Comparison of ENCODE assay signal across 8 cellular contexts in the genomic region with DNA sequence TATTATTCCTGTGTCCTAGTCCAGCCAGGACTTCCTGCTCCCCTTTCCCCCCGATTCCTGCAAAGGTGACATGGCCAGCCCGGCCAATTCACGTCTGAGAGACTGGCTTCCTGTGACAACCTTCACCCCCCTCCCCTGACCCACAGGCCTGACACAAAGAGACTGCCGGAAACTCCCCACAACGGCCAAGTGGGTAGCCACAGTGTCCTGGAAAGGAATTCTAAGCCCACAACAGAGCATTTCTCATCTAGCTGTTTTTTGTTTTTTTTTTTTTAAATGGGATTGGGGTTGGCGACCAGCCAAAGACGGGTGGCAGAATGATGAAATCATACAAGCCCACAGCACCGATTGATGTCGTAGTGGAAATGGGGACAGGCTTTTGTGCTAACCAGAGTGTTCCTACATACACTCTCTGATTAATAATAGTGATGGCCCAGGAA. TPM values are rescaled to one million over a fixed set of nuclear protein-coding genes. Genes with fewer than 3 reads are reported as not detected.
DNase-seq lines count a peak whose midpoint lies in the region; ATAC-seq, FAIRE-seq and TF ChIP-seq lines count a peak whose summit lies in the region.

No MANE protein-coding gene starts in this region.

- no peak for TF ChIP-seq EP300 in K562 (IDR thresholded peaks at IDR 0.05; ENCODE audit: low read length)

- BruUV-seq in OCI-LY7 (replicated peaks; lab: Mats Ljungman, UMichigan) (no TSS peak), K562 (replicated peaks; lab: Mats Ljungman, UMichigan) (no TSS peak)

- H3K9me1 ChIP-seq in K562 (ENCODE audit: control insufficient read depth, insufficient read depth, low read length), result no peaks in the 10 kb centered on the region

- H3K4me1 ChIP-seq in OCI-LY7 (ENCODE audit: insufficient read depth, low read length, poor library complexity, severe bottlenecking) (peaks cover 14% of the 10 kb centered on the region), K562 (replicated peaks in 1 of 2; ENCODE audit: control insufficient read depth in 2 of 2, insufficient read depth in 2 of 2, low read length in 2 of 2) (peaks cover 3% of the 10 kb centered on the region in 2 experiments; a peak in 3 of 5 replicates)

- ATAC-seq in K562, result peak; percentile 47; the same call in 2 of the 3 replicates

- H3K79me2 ChIP-seq in OCI-LY7 (ENCODE audit: insufficient read depth, low read depth, low read length) (no peaks in the 10 kb centered on the region), K562 (ENCODE audit: control insufficient read depth, insufficient read depth, low read length) (no peaks in the 10 kb centered on the region)

- in situ Hi-C loops in K562 (cut with MboI), result no loop called here

- no peak overlapping the region for H3K9ac ChIP-seq in K562 (ENCODE audit: insufficient read depth in 1 of 2, low read depth in 2 of 2, low read length in 2 of 2)

- intact Hi-C loops in OCI-LY7 (cut with micrococcal nuclease; ENCODE audit: unreplicated experiment), result no loop called here
- intact Hi-C loops in K562 (cut with micrococcal nuclease), result no loop called here

- H3K4me3 ChIP-seq in OCI-LY7 (ENCODE audit: low read depth, low read length, poor library complexity, severe bottlenecking) (no peak overlapping the region), K562 (no peak overlapping the region)

- no peak for FAIRE-seq in K562 (lab: Jason Lieb, UNC)

- DNase-seq in EH (ENCODE audit: low read depth) (peak; percentile 96), OCI-LY7 (ENCODE audit: low spot score) (peak; percentile 5), K562 (ENCODE audit: extremely low read depth in 1 of 4, low spot score in 3 of 4) (no peak), immature natural killer cell (peak; percentile 69 to 76 (median 70)), NCI-H1048 (lab: John Stamatoyannopoulos, UW) (no peak), NCI-H2227 (lab: John Stamatoyannopoulos, UW; ENCODE audit: unreplicated experiment) (no peak), NCI-H748 treated with DMSO at 0.1 percent for 48 hours (lab: John Stamatoyannopoulos, UW) (no peak)
- peak; percentile 25 for DNase-seq in stimulated activated CD4-positive, alpha-beta T cell treated with anti-CD3 and anti-CD28 coated beads, Interleukin-1b, Interleukin-23, amount 100 ng/mL, for 48 hours

- CTCF ChIA-PET in OCI-LY7 (lab: Charles Lee; ENCODE audit: unreplicated experiment), result no interaction called here
- CTCF ChIA-PET in K562 (lab: Yijun Ruan, JAX; ENCODE audit: low intra/inter-chr PET ratio), result no interaction called here

- WGBS in K562 (ENCODE audit: insufficient coverage, low coverage, missing lambda C conversion rate), result 8% methylated on average over 5 of the region's 9 CpGs

- H3K9me3 Mint-ChIP-seq in immature natural killer cell, result no peaks in the 10 kb centered on the region

- H3K9me3 ChIP-seq in OCI-LY7 (ENCODE audit: low read length), result no peaks in the 10 kb centered on the region
- H3K9me3 ChIP-seq in K562 (replicated peaks; ENCODE audit: control insufficient read depth, insufficient read depth, low read depth, low read length), result no peaks in the 10 kb centered on the region

- TF ChIP-seq RAD21 in K562 (CRISPR knock-in tag; conservative IDR thresholded peaks at IDR 0.05 in 1 of 2, IDR thresholded peaks at IDR 0.05 in 1 of 2), result no peak

- peaks cover 59 to 61% of the 10 kb centered on the region in 2 donors for H3K4me1 Mint-ChIP-seq in immature natural killer cell

- peaks cover 2 to 9% (median 5%) of the 10 kb centered on the region in 3 donors for H3K27me3 Mint-ChIP-seq in immature natural killer cell (ENCODE audit: low read depth in 3 of 3)

- peaks cover 0 to 9% (median 5%) of the 10 kb centered on the region in 3 donors for H3K36me3 Mint-ChIP-seq in immature natural killer cell

- TF ChIP-seq CTCF in OCI-LY7 (conservative IDR thresholded peaks at IDR 0.05; ENCODE audit: low read length), result no peak
- TF ChIP-seq CTCF in K562 (IDR thresholded peaks at IDR 0.05 in 2 of 3, conservative IDR thresholded peaks at IDR 0.05 in 1 of 3; ENCODE audit: insufficient read depth in 2 of 3, low read depth in 1 of 3, low read length in 3 of 3), result no peak

- H3K4me2 ChIP-seq in OCI-LY7 (ENCODE audit: low read length) (0 out of 2 replicates have a peak overlapping the region, but pooled peaks have one; percentile 3), K562 (ENCODE audit: insufficient read depth, low read length) (no peak overlapping the region)

- H3K36me3 ChIP-seq in OCI-LY7 (ENCODE audit: insufficient read depth, low read length) (no peaks in the 10 kb centered on the region), K562 (ENCODE audit: control insufficient read depth, insufficient read depth, low read length) (no peaks in the 10 kb centered on the region)

- no peak overlapping the region for H3K27ac ChIP-seq in OCI-LY7 (ENCODE audit: low read depth, low read length, poor library complexity, severe bottlenecking)
- no peak overlapping the region for H3K27ac ChIP-seq in K562 (ENCODE audit: extremely low read depth, low read depth, low read length)

- H2AFZ ChIP-seq in OCI-LY7 (ENCODE audit: low read length) (peak overlapping the region; percentile 83), K562 (ENCODE audit: low read depth, low read length) (peak overlapping the region; percentile 67)

- POLR2A ChIA-PET in OCI-LY7 (lab: Charles Lee), result no interaction called here
- POLR2A ChIA-PET in K562 (lab: Yijun Ruan, JAX), result no interaction called here

- H4K20me1 ChIP-seq in OCI-LY7 (ENCODE audit: insufficient read depth, low read length) (no peaks in the 10 kb centered on the region), K562 (replicated peaks; ENCODE audit: control insufficient read depth, insufficient read depth, low read length) (no peaks in the 10 kb centered on the region)

- peak overlapping the region; percentile 38 to 72 (median 66) for H3K4me3 Mint-ChIP-seq in immature natural killer cell

- H3K27me3 ChIP-seq in K562 (ENCODE audit: control insufficient read depth in 2 of 2, insufficient read depth in 2 of 2, low read length in 2 of 2), result no peaks in the 10 kb centered on the region; a peak in 1 of 5 replicates

- H3K9me2 ChIP-seq in OCI-LY7 (ENCODE audit: insufficient read depth, low read length), result no peaks in the 10 kb centered on the region

- no peak for TF ChIP-seq POLR2A in K562 (conservative IDR thresholded peaks at IDR 0.05)

- peak overlapping the region; percentile 85 to 97 (median 93) for H3K27ac Mint-ChIP-seq in immature natural killer cell

RNA-seq across cellular contexts. Expression of gene XAF1, which starts 2.8 kb away (rescaled TPM):
- total RNA-seq in OCI-LY7 (2014; rRNA removed; shearing (Covaris generic)), result 0.38 and 0.77 TPM in 2 replicates
- 0.46 TPM in 1 of 2 replicates, not detected in the other for total RNA-seq in OCI-LY7 (2022)
- not detected in 2 replicates for total RNA-seq in K562 (2011; cell fraction: chromatin; rRNA removed; ENCODE audit: low replicate concordance)
- total RNA-seq in K562 (2011; cell fraction: nucleolus; rRNA removed), result not detected in 2 replicates
- total RNA-seq in K562 (2011; cell fraction: nucleoplasm; rRNA removed), result not detected in 2 replicates
- total RNA-seq in K562 (2014; rRNA removed), result 0.09 TPM in 1 of 2 replicates, not detected in the other
- total RNA-seq in K562 (2014; rRNA removed; fragmentation: Illumina TruSeq; extraction: Trizol), result 0.07 TPM in 1 of 2 replicates, not detected in the other
- 0.18 and 0.19 TPM in 2 replicates for total RNA-seq in K562 (2015; rRNA removed; fragmentation: Illumina TruSeq; extraction: Trizol)
- 0.22 and 0.47 TPM in 2 replicates for total RNA-seq in K562 (2021)
- polyA plus RNA-seq in K562 (2011; rRNA removed), result not detected in 2 replicates
- polyA plus RNA-seq in K562 (2011; cell fraction: cytosol; rRNA removed), result not detected in 2 replicates
- polyA plus RNA-seq in K562 (2011; cell fraction: nucleus; rRNA removed), result not detected in 2 replicates
- 0.34 and 1.4 TPM in 2 replicates for polyA plus RNA-seq in K562 (2012)
- polyA plus RNA-seq in K562 (2014; fragmentation: Illumina TruSeq; extraction: Trizol), result 0.07 TPM in 1 of 2 replicates, not detected in the other
- under 1 TPM in 1 of 2 experiments, not detected in 1; 0.11 TPM for polyA plus RNA-seq in K562 (2014; fragmentation: Nextera tagmentation; extraction: Ambion mirVana)
- polyA plus RNA-seq in K562 (2014; rRNA removed), result 0.07 TPM in 1 of 2 replicates, not detected in the other
- not detected in 2 replicates for polyA minus RNA-seq in K562 (2011; rRNA and poly(A)+ RNA removed)
- polyA minus RNA-seq in K562 (2011; cell fraction: cytosol; rRNA and poly(A)+ RNA removed), result not detected in 2 replicates
- polyA minus RNA-seq in K562 (2011; cell fraction: nucleus; rRNA and poly(A)+ RNA removed), result not detected in 2 replicates
- 10 to 100 TPM in 2 of 3 donors, 1 to 10 TPM in 1; 9.7 to 79.6 (median 39.2) TPM for polyA plus RNA-seq in immature natural killer cell

RNA-seq across cellular contexts. Expression of gene FBXO39, which starts 23.0 kb away (rescaled TPM):
- not detected in 2 replicates for total RNA-seq in OCI-LY7 (2014; rRNA removed; shearing (Covaris generic))
- total RNA-seq in OCI-LY7 (2022) (not detected in 2 replicates), K562 (2014; rRNA removed) (not detected in 2 replicates), K562 (2014; rRNA removed; fragmentation: Illumina TruSeq; extraction: Trizol) (not detected in 2 replicates), K562 (2015; rRNA removed; fragmentation: Illumina TruSeq; extraction: Trizol) (not detected in 2 replicates), K562 (2021) (not detected in 2 replicates)
- not detected in 2 replicates for total RNA-seq in K562 (2011; cell fraction: chromatin; rRNA removed; ENCODE audit: low replicate concordance)
- total RNA-seq in K562 (2011; cell fraction: nucleolus; rRNA removed), result not detected in 2 replicates
- not detected in 2 replicates for total RNA-seq in K562 (2011; cell fraction: nucleoplasm; rRNA removed)
- polyA plus RNA-seq in K562 (2011; rRNA removed) (not detected in 2 replicates), K562 (2014; fragmentation: Illumina TruSeq; extraction: Trizol) (not detected in 2 replicates), K562 (2014; fragmentation: Nextera tagmentation; extraction: Ambion mirVana) (not detected), K562 (2014; rRNA removed) (not detected in 2 replicates), immature natural killer cell (not detected)
- not detected in 2 replicates for polyA plus RNA-seq in K562 (2011; cell fraction: cytosol; rRNA removed)
- polyA plus RNA-seq in K562 (2011; cell fraction: nucleus; rRNA removed), result not detected in 2 replicates
- not detected in 2 replicates for polyA plus RNA-seq in K562 (2012)
- polyA minus RNA-seq in K562 (2011; rRNA and poly(A)+ RNA removed), result not detected in 2 replicates
- not detected in 2 replicates for polyA minus RNA-seq in K562 (2011; cell fraction: cytosol; rRNA and poly(A)+ RNA removed)
- not detected in 2 replicates for polyA minus RNA-seq in K562 (2011; cell fraction: nucleus; rRNA and poly(A)+ RNA removed)

RNA-seq across cellular contexts. Expression of gene SLC13A5, which starts 39.9 kb away (rescaled TPM):
- not detected in 2 replicates for total RNA-seq in OCI-LY7 (2014; rRNA removed; shearing (Covaris generic))
- total RNA-seq in OCI-LY7 (2022) (not detected in 2 replicates), K562 (2014; rRNA removed) (not detected in 2 replicates), K562 (2014; rRNA removed; fragmentation: Illumina TruSeq; extraction: Trizol) (not detected in 2 replicates), K562 (2015; rRNA removed; fragmentation: Illumina TruSeq; extraction: Trizol) (not detected in 2 replicates), K562 (2021) (0.04 and 0.09 TPM in 2 replicates)
- not detected in 2 replicates for total RNA-seq in K562 (2011; cell fraction: chromatin; rRNA removed; ENCODE audit: low replicate concordance)
- total RNA-seq in K562 (2011; cell fraction: nucleolus; rRNA removed), result not detected in 2 replicates
- not detected in 2 replicates for total RNA-seq in K562 (2011; cell fraction: nucleoplasm; rRNA removed)
- polyA plus RNA-seq in K562 (2011; rRNA removed) (0.09 TPM in 1 of 2 replicates, not detected in the other), K562 (2014; fragmentation: Illumina TruSeq; extraction: Trizol) (not detected in 2 replicates), K562 (2014; fragmentation: Nextera tagmentation; extraction: Ambion mirVana) (not detected), K562 (2014; rRNA removed) (not detected in 2 replicates), immature natural killer cell (not detected)
- not detected in 2 replicates for polyA plus RNA-seq in K562 (2011; cell fraction: cytosol; rRNA removed)
- polyA plus RNA-seq in K562 (2011; cell fraction: nucleus; rRNA removed), result 0.01 TPM in 1 of 2 replicates, not detected in the other
- 0.15 TPM in 1 of 2 replicates, not detected in the other for polyA plus RNA-seq in K562 (2012)
- not detected in 2 replicates for polyA minus RNA-seq in K562 (2011; rRNA and poly(A)+ RNA removed)
- polyA minus RNA-seq in K562 (2011; cell fraction: cytosol; rRNA and poly(A)+ RNA removed), result 3.8 TPM in 1 of 2 replicates, not detected in the other
- polyA minus RNA-seq in K562 (2011; cell fraction: nucleus; rRNA and poly(A)+ RNA removed), result not detected in 2 replicates

Comparison
In these comparisons a context has a peak if more than half of its experiments do, and no peak if none do; other contexts are left out.
1. DNase-seq: peak in EH (single experiment), OCI-LY7 (single experiment), immature natural killer cell (3 of 3) and stimulated activated CD4-positive, alpha-beta T cell treated with anti-CD3 and anti-CD28 coated beads, Interleukin-1b, Interleukin-23, amount 100 ng/mL, for 48 hours (single experiment); none in K562 (0 of 4), NCI-H1048 (single experiment), NCI-H2227 (single experiment) and NCI-H748 treated with DMSO at 0.1 percent for 48 hours (single experiment).